ENCODE assay signal across 1 cellular context in the genomic region with DNA sequence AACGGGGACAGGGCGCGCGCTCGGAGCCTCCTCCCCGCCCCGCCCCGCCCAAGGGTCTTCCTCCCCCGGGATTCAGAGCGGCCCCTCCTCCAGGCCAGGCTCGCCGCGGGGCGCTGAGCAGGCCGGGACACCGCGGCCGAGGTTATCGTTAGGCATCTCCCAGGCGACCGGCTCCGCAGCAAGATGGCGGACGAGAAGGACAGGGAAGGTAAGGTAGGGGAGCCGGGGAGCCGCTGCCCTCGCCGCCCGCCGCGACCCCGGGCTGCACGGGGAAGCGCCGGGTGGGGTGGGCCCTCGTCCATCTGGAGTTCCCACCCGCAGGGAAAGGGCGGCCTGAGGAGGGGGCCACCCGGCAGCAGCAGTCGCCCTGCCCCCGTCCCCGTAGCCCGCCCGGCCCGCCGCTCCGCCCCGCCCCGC.
TF ChIP-seq lines count a peak whose summit lies in the region.

No MANE protein-coding gene starts in this region.

TF ChIP-seq in IMR-90, 13 proteins besides CTCF, POLR2A, EP300 and RAD21 (continued from another document):
- TF ChIP-seq ELK1 (IDR thresholded peaks at IDR 0.05; ENCODE audit: borderline replicate concordance, low read depth, low read length) (no peak), SMC3 (IDR thresholded peaks at IDR 0.05; ENCODE audit: low read depth, low read length) (no peak), NFE2L2 (IDR thresholded peaks at IDR 0.05; ENCODE audit: low read depth, low read length) (no peak), CEBPB (IDR thresholded peaks at IDR 0.05; ENCODE audit: low read depth, low read length) (no peak), BHLHE40 (IDR thresholded peaks at IDR 0.05; ENCODE audit: low read depth, low read length) (no peak)
